ENCODE assay signal across 16 cellular contexts in the genomic region with DNA sequence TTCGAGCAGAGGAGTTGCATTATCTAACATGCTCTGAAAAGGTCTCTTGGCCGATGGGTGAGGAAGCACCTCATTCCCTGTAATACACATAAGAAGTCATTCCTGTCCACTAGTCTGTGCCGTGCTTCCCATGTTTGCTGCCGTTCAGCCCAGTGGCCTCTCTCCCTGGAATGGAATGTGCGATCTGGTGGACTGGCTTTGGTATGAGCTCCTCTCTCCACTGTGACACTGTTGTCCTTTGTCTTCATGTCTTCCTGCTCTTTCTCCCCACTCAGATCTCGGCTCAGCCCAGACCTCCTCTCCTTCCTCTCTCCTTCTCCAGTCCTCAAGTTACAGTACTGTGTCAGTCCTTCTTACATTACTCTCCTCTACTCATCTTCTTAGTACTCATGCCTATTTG.
"Had no signal": no experiment of that assay in that cellular context is flagged by ENCODE, and none has a peak within 500 bp of the region (broad histone marks: within the 10 kb centered on the region; RNA-seq: fewer than 3 reads in every experiment).

No MANE protein-coding gene starts in this region.

- H3K27me3 Mint-ChIP-seq: activated naive CD4-positive, alpha-beta T cell treated with anti-CD3 and anti-CD28 coated beads, Interleukin-2, amount 50 U/mL, for 24 hours; memory B cell; naive thymus-derived CD4-positive, alpha-beta T cell; stimulated activated naive CD8-positive, alpha-beta T cell treated with anti-CD3 and anti-CD28 coated beads, Interleukin-15, Interleukin-2, amounts not matched to agents 100 ng/mL and 50 ng/mL, for 24 hours had no signal

- H3K9me3 ChIP-seq: ascending aorta, mucosa of descending colon, upper lobe of right lung had no signal

- H3K9me3 Mint-ChIP-seq: activated naive CD4-positive, alpha-beta T cell treated with anti-CD3 and anti-CD28 coated beads, Interleukin-2, amount 50 U/mL, for 24 hours had no signal

- H3K27ac ChIP-seq: ascending aorta, upper lobe of right lung, WERI-Rb-1 had no signal

- H3K27me3 ChIP-seq: ascending aorta, upper lobe of right lung had no signal

- DNase-seq: activated CD4-positive, alpha-beta T cell treated with anti-CD3 and anti-CD28 coated beads, Interleukin-2, amount 50 U/mL, for 4 hours; activated gamma-delta T cell; endodermal cell; head of caudate nucleus; left ventricle myocardium superior; mucosa of descending colon; naive thymus-derived CD4-positive, alpha-beta T cell; posterior cingulate gyrus; retina; upper lobe of right lung; WERI-Rb-1 had no signal

- FAIRE-seq: frontal cortex had no signal

- ATAC-seq: left ventricle myocardium superior; naive thymus-derived CD4-positive, alpha-beta T cell; upper lobe of right lung had no signal

- H3K4me3 ChIP-seq: ascending aorta, mucosa of descending colon, upper lobe of right lung had no signal

- H3K36me3 ChIP-seq: ascending aorta, upper lobe of right lung, WERI-Rb-1 had no signal

- H3K4me1 ChIP-seq: upper lobe of right lung had no signal

- H3K4me3 Mint-ChIP-seq: activated naive CD4-positive, alpha-beta T cell treated with anti-CD3 and anti-CD28 coated beads, Interleukin-2, amount 50 U/mL, for 24 hours; endodermal cell; memory B cell; naive thymus-derived CD4-positive, alpha-beta T cell; stimulated activated naive CD8-positive, alpha-beta T cell treated with anti-CD3 and anti-CD28 coated beads, Interleukin-15, Interleukin-2, amounts not matched to agents 100 ng/mL and 50 ng/mL, for 24 hours had no signal

- H3K27ac Mint-ChIP-seq: activated naive CD4-positive, alpha-beta T cell treated with anti-CD3 and anti-CD28 coated beads, Interleukin-2, amount 50 U/mL, for 24 hours; endodermal cell; memory B cell; naive thymus-derived CD4-positive, alpha-beta T cell; stimulated activated naive CD8-positive, alpha-beta T cell treated with anti-CD3 and anti-CD28 coated beads, Interleukin-15, Interleukin-2, amounts not matched to agents 100 ng/mL and 50 ng/mL, for 24 hours had no signal
